18 cellular contexts compared by ENCODE assay signal in genomic region chr19:54574051-54574450, GRCh38. TPM values are rescaled to one million over a fixed set of nuclear protein-coding genes. Genes with fewer than 3 reads are reported as not detected.
"Had no signal": no experiment of that assay in that cellular context is flagged by ENCODE, and none has a peak within 500 bp of the region (broad histone marks: within the 10 kb centered on the region; RNA-seq: fewer than 3 reads in every experiment).

No MANE protein-coding gene starts in this region.

- FAIRE-seq: astrocyte, bronchial epithelial cell, frontal cortex, islet of Langerhans had no signal

- H3K27ac ChIP-seq: epithelial cell of prostate, right atrium auricular region, testis had no signal

- H3K27me3 ChIP-seq: right atrium auricular region, testis had no signal

- H3K36me3 ChIP-seq: right atrium auricular region had no signal

- ATAC-seq: activated T-helper 17 cell treated with anti-CD3 and anti-CD28 coated beads, Interleukin-2, amount 50 U/mL, for 72 hours; left colon had no signal

- H3K9me3 ChIP-seq: right atrium auricular region, testis had no signal

- H3K4me1 ChIP-seq: right atrium auricular region, testis had no signal

- H3K4me3 ChIP-seq: testis had no signal

- DNase-seq: activated naive CD4-positive, alpha-beta T cell treated with anti-CD3 and anti-CD28 coated beads, Interleukin-2, amount 10 ng/mL, durations not matched to agents 7 days and 5 days; dermis blood vessel endothelial cell; left colon; mesenchymal stem cell; occipital lobe; stimulated activated CD4-positive, alpha-beta T cell treated with anti-CD3 and anti-CD28 coated beads, Interleukin-15, amount 100 ng/mL, for 24 hours; stimulated activated CD4-positive, alpha-beta T cell treated with anti-CD3 and anti-CD28 coated beads, Interleukin-4, amount 100 ng/mL, for 24 hours; stimulated activated naive CD8-positive, alpha-beta T cell treated with anti-CD3 and anti-CD28 coated beads, Interleukin-15, amount 100 ng/mL, for 72 hours; testis had no signal

RNA-seq across cellular contexts. Expression of gene LILRA2, which starts 0.5 kb away (rescaled TPM):
- total RNA-seq: activated T-helper 17 cell treated with anti-CD3 and anti-CD28 coated beads, Interleukin-2, amount 50 U/mL, for 72 hours; astrocyte; bronchial epithelial cell; dermis blood vessel endothelial cell; progenitor cell of endocrine pancreas had no signal

RNA-seq across cellular contexts. Expression of gene LILRA1, which starts 19.4 kb away (rescaled TPM):
- total RNA-seq: activated T-helper 17 cell treated with anti-CD3 and anti-CD28 coated beads, Interleukin-2, amount 50 U/mL, for 72 hours; astrocyte; bronchial epithelial cell; dermis blood vessel endothelial cell; frontal cortex; progenitor cell of endocrine pancreas; skeletal muscle tissue had no signal

RNA-seq across cellular contexts. Expression of gene LILRB1, which starts 56.2 kb away (rescaled TPM):
- total RNA-seq: astrocyte, bronchial epithelial cell, dermis blood vessel endothelial cell, frontal cortex, occipital lobe, progenitor cell of endocrine pancreas had no signal
